In genomic region chr20:10795286-10796026, GRCh38 we compare ENCODE assay signal across 19 cellular contexts.
DNase-seq lines count a peak whose midpoint lies in the region; ATAC-seq, FAIRE-seq and TF ChIP-seq lines count a peak whose summit lies in the region.
"Had no signal": no experiment of that assay in that cellular context is flagged by ENCODE, and none has a peak within 500 bp of the region (broad histone marks: within the 10 kb centered on the region; RNA-seq: fewer than 3 reads in every experiment).

No MANE protein-coding gene starts in this region.

- H3K9me3 ChIP-seq in K562 (replicated peaks; ENCODE audit: control insufficient read depth, insufficient read depth, low read depth, low read length), result no peaks in the 10 kb centered on the region
- H3K9me3 ChIP-seq in pancreas, result no peaks in the 10 kb centered on the region

- H2AFZ ChIP-seq in K562 (ENCODE audit: low read depth, low read length), result no peak overlapping the region

- no peak overlapping the region for H3K4me2 ChIP-seq in K562 (ENCODE audit: insufficient read depth, low read length)

- 0% methylated on average over 9 of the region's 11 CpGs for WGBS in K562 (ENCODE audit: insufficient coverage, low coverage, missing lambda C conversion rate)
- WGBS in pancreas, 2 donors, result 19 to 21% methylated on average over 11 of the region's 11 CpGs

- DNase-seq in DMS153 (lab: John Stamatoyannopoulos, UW) (peak; percentile 57), NCI-H146 treated with DMSO at 0.1 percent for 48 hours (lab: John Stamatoyannopoulos, UW; ENCODE audit: unreplicated experiment) (peak; percentile 32), K562 (ENCODE audit: extremely low read depth in 1 of 4, low spot score in 3 of 4) (no peak), pancreas (peak in 5 of 6 donors; percentile 35 to 63 (median 48)), DMS 273 treated with DMSO at 0.1 percent for 48 hours (lab: John Stamatoyannopoulos, UW) (no peak)
- DNase-seq: ACHN, AML-193, COR-L47, DMS53, HCEC 1CT, NCI-H1436 treated with DMSO at 0.1 percent for 48 hours, NCI-H226, NCI-H82, T-helper 1 cell had no signal

- H3K4me3 ChIP-seq in K562, result no peak overlapping the region
- H3K4me3 ChIP-seq in pancreas, result peak overlapping the region in 2 of 4 donors; percentile 13 to 21

- H3K9me1 ChIP-seq in K562 (ENCODE audit: control insufficient read depth, insufficient read depth, low read length), result no peaks in the 10 kb centered on the region

- TF ChIP-seq EP300 in K562 (IDR thresholded peaks at IDR 0.05; ENCODE audit: low read length), result no peak

- no peaks in the 10 kb centered on the region for H3K79me2 ChIP-seq in K562 (ENCODE audit: control insufficient read depth, insufficient read depth, low read length)

- H3K9ac ChIP-seq in K562 (ENCODE audit: insufficient read depth in 1 of 2, low read depth in 2 of 2, low read length in 2 of 2), result no peak overlapping the region

- intact Hi-C loops in K562 (cut with micrococcal nuclease), result no loop called here
- intact Hi-C loops in pancreas (cut with DNase I), result no loop called here

- no TSS peak for BruUV-seq in K562 (replicated peaks; lab: Mats Ljungman, UMichigan)

- TF ChIP-seq RAD21 in K562 (CRISPR knock-in tag; conservative IDR thresholded peaks at IDR 0.05 in 1 of 2, IDR thresholded peaks at IDR 0.05 in 1 of 2), result no peak

- TF ChIP-seq POLR2A in K562 (conservative IDR thresholded peaks at IDR 0.05), result no peak

- H3K4me1 ChIP-seq in K562 (replicated peaks in 1 of 2; ENCODE audit: control insufficient read depth in 2 of 2, insufficient read depth in 2 of 2, low read length in 2 of 2), result no peaks in the 10 kb centered on the region
- H3K4me1 ChIP-seq in pancreas, result peaks cover 21 to 29% (median 27%) of the 10 kb centered on the region in 3 donors

- ATAC-seq in K562 (no peak), pancreas (peak; percentile 76 to 83 (median 80)), HG03565 (IDR thresholded peaks at IDR 0.05; ENCODE audit: unreplicated experiment) (no peak), GM21367 (IDR thresholded peaks at IDR 0.05; ENCODE audit: unreplicated experiment) (no peak)
- ATAC-seq: Panc1, Right ventricle myocardium inferior, SK-N-SH treated with all-trans-retinoic acid at 6 μM for 48 hours had no signal

- CTCF ChIA-PET in K562 (lab: Yijun Ruan, JAX; ENCODE audit: low intra/inter-chr PET ratio), result no interaction called here

- POLR2A ChIA-PET in K562 (lab: Yijun Ruan, JAX), result interaction anchor here (0.6 to 1.2 kb wide), 2 partner anchors 11 to 144 kb away, joined by 3 to 5 read pairs; no protein-coding TSS in a partner anchor

- no peaks in the 10 kb centered on the region for H4K20me1 ChIP-seq in K562 (replicated peaks; ENCODE audit: control insufficient read depth, insufficient read depth, low read length)

- H3K36me3 ChIP-seq in K562 (ENCODE audit: control insufficient read depth, insufficient read depth, low read length) (no peaks in the 10 kb centered on the region), pancreas (no peaks in the 10 kb centered on the region)

- in situ Hi-C loops in K562 (cut with MboI), result no loop called here

- H3K27ac ChIP-seq in K562 (ENCODE audit: extremely low read depth, low read depth, low read length), result no peak overlapping the region
- peak overlapping the region; percentile 69 to 83 (median 78) for H3K27ac ChIP-seq in pancreas

- no peaks in the 10 kb centered on the region for H3K27me3 ChIP-seq in K562 (ENCODE audit: control insufficient read depth in 2 of 2, insufficient read depth in 2 of 2, low read length in 2 of 2)
- no peaks in the 10 kb centered on the region for H3K27me3 ChIP-seq in pancreas

- FAIRE-seq in K562 (lab: Jason Lieb, UNC) (no peak), pancreas (lab: Jason Lieb, UNC) (no peak)

- TF ChIP-seq CTCF in K562 (IDR thresholded peaks at IDR 0.05 in 2 of 3, conservative IDR thresholded peaks at IDR 0.05 in 1 of 3; ENCODE audit: insufficient read depth in 2 of 3, low read depth in 1 of 3, low read length in 3 of 3) (no peak), pancreas (IDR thresholded peaks at IDR 0.05) (no peak)

TF ChIP-seq in K562, 482 proteins besides CTCF, POLR2A, EP300 and RAD21:
- TF ChIP-seq ZNF140 (CRISPR knock-in tag; IDR thresholded peaks at IDR 0.05) (no peak), PBX2 (CRISPR knock-in tag; IDR thresholded peaks at IDR 0.05; ENCODE audit: low read depth) (no peak), PBX2 (tag; conservative IDR thresholded peaks at IDR 0.05; ENCODE audit: low read depth) (peak; percentile 51), ZNF449 (CRISPR knock-in tag; IDR thresholded peaks at IDR 0.05) (no peak), PATZ1 (CRISPR knock-in tag; IDR thresholded peaks at IDR 0.05; ENCODE audit: borderline replicate concordance) (no peak), HEY1 (CRISPR knock-in tag; IDR thresholded peaks at IDR 0.05; ENCODE audit: borderline replicate concordance) (no peak), ELK3 (CRISPR knock-in tag; IDR thresholded peaks at IDR 0.05) (no peak), ZFPM2 (CRISPR knock-in tag; IDR thresholded peaks at IDR 0.05) (no peak), BRF2 (IDR thresholded peaks at IDR 0.05; ENCODE audit: borderline replicate concordance, insufficient read depth, insufficient read length) (no peak), MEIS2 (IDR thresholded peaks at IDR 0.05; ENCODE audit: partially characterized antibody) (peak; percentile 34), TSC22D4 (tag; IDR thresholded peaks at IDR 0.05) (no peak), DNMT1 (IDR thresholded peaks at IDR 0.05) (no peak)

Comparison
In these comparisons a context has a peak if more than half of its experiments do, and no peak if none do; other contexts are left out.
1. DNase-seq: peak in DMS153 (single experiment), NCI-H146 treated with DMSO at 0.1 percent for 48 hours (single experiment) and pancreas (5 of 6); none in K562 (0 of 4) and DMS 273 treated with DMSO at 0.1 percent for 48 hours (single experiment).
2. ATAC-seq: peak in pancreas (4 of 4); none in K562 (single experiment), HG03565 (single experiment) and GM21367 (single experiment).